ENCODE assay signal across 12 cellular contexts in genomic region chr17:62720126-62720850, GRCh38.
A peak's percentile ranks its signal among the peaks of the same experiment; 100 is the strongest.
DNase-seq lines count a peak whose midpoint lies in the region; ATAC-seq and TF ChIP-seq lines count a peak whose summit lies in the region.
"Had no signal": no experiment of that assay in that cellular context is flagged by ENCODE, and none has a peak within 500 bp of the region (broad histone marks: within the 10 kb centered on the region; RNA-seq: fewer than 3 reads in every experiment).

No MANE protein-coding gene starts in this region.

- no peaks in the 10 kb centered on the region for H3K27me3 ChIP-seq in RWPE2 (ENCODE audit: insufficient read depth, poor library complexity, severe bottlenecking)
- no peaks in the 10 kb centered on the region for H3K27me3 ChIP-seq in kidney epithelial cell (ENCODE audit: control insufficient read depth, insufficient read depth, low read length)

- peaks cover 11% of the 10 kb centered on the region for H3K4me1 ChIP-seq in RWPE2 (ENCODE audit: insufficient read depth, poor library complexity, severe bottlenecking)

- H3K36me3 ChIP-seq in RWPE2 (ENCODE audit: low read depth) = no peaks in the 10 kb centered on the region
- no peaks in the 10 kb centered on the region for H3K36me3 ChIP-seq in kidney epithelial cell (ENCODE audit: control insufficient read depth, insufficient read depth, low read length)

- H3K9me3 ChIP-seq in RWPE2 (ENCODE audit: severe bottlenecking) = no peaks in the 10 kb centered on the region

- H3K4me3 ChIP-seq in RWPE2 (ENCODE audit: severe bottlenecking) (no peak overlapping the region), kidney epithelial cell (ENCODE audit: low read depth, low read length) (no peak overlapping the region)

- TF ChIP-seq CTCF in RWPE2 (IDR thresholded peaks at IDR 0.05; ENCODE audit: poor library complexity, severe bottlenecking) (peak; percentile 38), kidney epithelial cell (IDR thresholded peaks at IDR 0.05; ENCODE audit: insufficient read depth, low read length, poor library complexity, severe bottlenecking) (peak; percentile 46)

- H3K27ac ChIP-seq in RWPE2 (ENCODE audit: poor library complexity, severe bottlenecking) = no peak overlapping the region

- DNase-seq in AML-193 (lab: John Stamatoyannopoulos, UW) (peak; percentile 25 to 28), RWPE2 (ENCODE audit: low spot score) (no peak), kidney epithelial cell (ENCODE audit: low read depth) (peak; percentile 82), COLO668 (lab: John Stamatoyannopoulos, UW; ENCODE audit: unreplicated experiment) (no peak)
- DNase-seq: aorta; left colon; NCI-H1436; stimulated activated CD4-positive, alpha-beta T cell treated with anti-CD3 and anti-CD28 coated beads, Interleukin-1b, Interleukin-23, amount 100 ng/mL, for 48 hours had no signal

- ATAC-seq in GM18498 (IDR thresholded peaks at IDR 0.05; ENCODE audit: unreplicated experiment) = peak; percentile 34
- peak; percentile 56; the same call in 2 of the 3 replicates for ATAC-seq in RWPE2 (ENCODE audit: low read depth)
- no peak for ATAC-seq in HG02870 (IDR thresholded peaks at IDR 0.05; ENCODE audit: unreplicated experiment)
- ATAC-seq in GM21515 (IDR thresholded peaks at IDR 0.05; ENCODE audit: unreplicated experiment) = no peak
- ATAC-seq in HG02973 (IDR thresholded peaks at IDR 0.05; ENCODE audit: unreplicated experiment) = no peak
- ATAC-seq: left colon had no signal

Comparison
In these comparisons a context has a peak if more than half of its experiments do, and no peak if none do; other contexts are left out.
1. DNase-seq: peak in AML-193 (2 of 2) and kidney epithelial cell (single experiment); none in RWPE2 (single experiment) and COLO668 (single experiment).
2. ATAC-seq: peak in GM18498 (single experiment) and RWPE2 (single experiment); none in HG02870 (single experiment), GM21515 (single experiment) and HG02973 (single experiment).